26 cellular contexts compared by ENCODE assay signal in the genomic region with DNA sequence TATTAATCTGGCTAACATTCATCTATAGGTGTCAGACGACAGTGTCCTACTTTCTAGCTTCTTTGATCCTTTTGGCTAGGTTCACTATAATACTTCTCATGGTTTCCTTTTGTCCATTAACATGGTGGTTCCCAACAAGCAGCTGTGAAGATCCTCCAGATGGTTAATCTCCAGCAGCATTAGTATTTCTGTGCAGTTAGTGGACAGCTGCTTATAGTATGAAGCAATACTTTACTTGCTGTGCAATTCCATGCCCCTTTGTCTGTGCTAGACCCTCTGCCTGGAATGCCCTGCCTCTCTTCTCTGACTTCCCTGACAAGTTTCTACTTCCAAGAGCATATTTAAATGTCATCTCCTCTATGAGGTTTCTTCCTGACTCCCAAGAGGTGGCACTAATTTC. TPM values are rescaled to one million over a fixed set of nuclear protein-coding genes. Genes with fewer than 3 reads are reported as not detected.
"Had no signal": no experiment of that assay in that cellular context is flagged by ENCODE, and none has a peak within 500 bp of the region (broad histone marks: within the 10 kb centered on the region; RNA-seq: fewer than 3 reads in every experiment).

No MANE protein-coding gene starts in this region.

- H3K27ac ChIP-seq: ascending aorta, SK-N-MC, WERI-Rb-1 had no signal

- H3K9me3 ChIP-seq: ascending aorta had no signal

- DNase-seq: activated CD4-positive, alpha-beta T cell treated with anti-CD3 and anti-CD28 coated beads for 4 hours; activated CD8-positive, alpha-beta memory T cell treated with anti-CD3 and anti-CD28 coated beads, Interleukin-2, amount 50 U/mL, for 4 hours; activated CD8-positive, alpha-beta T cell treated with anti-CD3 and anti-CD28 coated beads for 36 hours; activated naive CD4-positive, alpha-beta T cell treated with anti-CD3 and anti-CD28 coated beads, Interleukin-2, amount 50 U/mL, for 16 hours; activated naive CD8-positive, alpha-beta T cell treated with anti-CD3 and anti-CD28 coated beads, Interleukin-2, amount 10 ng/mL, durations not matched to agents 7 days and 5 days; activated T-cell treated with anti-CD3 and anti-CD28 coated beads, Interleukin-2, amount 50 U/mL, for 72 hours; amniotic stem cell; Kasumi-1; NCI-H1092; NCI-H1417; NCI-H1930; NCI-H2171; NCI-H2227 treated with DMSO at 0.1 percent for 48 hours; NCI-H446 treated with DMSO at 0.1 percent for 48 hours; NCI-H524 treated with DMSO at 0.1 percent for 48 hours; NCI-H774; NK-92 treated with Interleukin-12 subunit alpha and Interleukin-12 subunit beta, amount 100 ng/mL, for 24 hours; OCI-M1; RPMI8226; T-cell; T-helper 2 cell; WERI-Rb-1 had no signal

- H3K4me3 ChIP-seq: ascending aorta, SK-N-MC had no signal

- H3K27me3 ChIP-seq: ascending aorta had no signal

- H3K36me3 ChIP-seq: ascending aorta, WERI-Rb-1 had no signal

- ATAC-seq: activated CD8-positive, alpha-beta T cell treated with anti-CD3 and anti-CD28 coated beads for 36 hours; activated T-cell treated with anti-CD3 and anti-CD28 coated beads, Interleukin-2, amount 50 U/mL, for 72 hours; Panc1; Right ventricle myocardium inferior; T-cell had no signal

RNA-seq across cellular contexts. Expression of gene ARHGAP29, which starts 41.7 kb away (rescaled TPM):
- total RNA-seq: activated CD8-positive, alpha-beta T cell treated with anti-CD3 and anti-CD28 coated beads for 36 hours; activated naive CD8-positive, alpha-beta T cell treated with anti-CD3 and anti-CD28 coated beads, Interleukin-2, amount 10 ng/mL, durations not matched to agents 7 days and 5 days had no signal
